1 cellular context compared by ENCODE assay signal in the genomic region with DNA sequence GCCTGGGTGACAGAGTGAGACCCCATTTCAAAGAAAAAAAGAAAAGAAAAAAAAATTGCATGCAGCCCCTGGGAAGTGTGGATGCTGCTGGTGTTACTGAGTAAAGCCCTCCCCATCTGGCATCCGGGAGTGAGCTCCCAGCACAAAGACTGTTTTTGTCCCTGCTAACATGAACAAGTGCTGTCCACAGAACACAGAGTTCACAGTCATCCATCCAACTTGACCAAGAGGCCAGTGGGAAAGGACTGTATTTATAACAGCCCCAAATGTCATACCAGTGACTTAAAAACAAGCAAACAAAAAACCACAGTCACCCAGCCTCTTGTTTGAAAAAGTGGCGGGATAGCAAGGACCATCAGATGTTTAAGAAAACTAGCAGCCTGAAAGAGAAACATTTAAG.
A peak's percentile ranks its signal among the peaks of the same experiment; 100 is the strongest.
TF ChIP-seq lines count a peak whose summit lies in the region.

No MANE protein-coding gene starts in this region.

TF ChIP-seq in HEK293, 187 proteins besides CTCF, POLR2A, EP300 and RAD21 (continued from another document):
- TF ChIP-seq, protein P1, sequence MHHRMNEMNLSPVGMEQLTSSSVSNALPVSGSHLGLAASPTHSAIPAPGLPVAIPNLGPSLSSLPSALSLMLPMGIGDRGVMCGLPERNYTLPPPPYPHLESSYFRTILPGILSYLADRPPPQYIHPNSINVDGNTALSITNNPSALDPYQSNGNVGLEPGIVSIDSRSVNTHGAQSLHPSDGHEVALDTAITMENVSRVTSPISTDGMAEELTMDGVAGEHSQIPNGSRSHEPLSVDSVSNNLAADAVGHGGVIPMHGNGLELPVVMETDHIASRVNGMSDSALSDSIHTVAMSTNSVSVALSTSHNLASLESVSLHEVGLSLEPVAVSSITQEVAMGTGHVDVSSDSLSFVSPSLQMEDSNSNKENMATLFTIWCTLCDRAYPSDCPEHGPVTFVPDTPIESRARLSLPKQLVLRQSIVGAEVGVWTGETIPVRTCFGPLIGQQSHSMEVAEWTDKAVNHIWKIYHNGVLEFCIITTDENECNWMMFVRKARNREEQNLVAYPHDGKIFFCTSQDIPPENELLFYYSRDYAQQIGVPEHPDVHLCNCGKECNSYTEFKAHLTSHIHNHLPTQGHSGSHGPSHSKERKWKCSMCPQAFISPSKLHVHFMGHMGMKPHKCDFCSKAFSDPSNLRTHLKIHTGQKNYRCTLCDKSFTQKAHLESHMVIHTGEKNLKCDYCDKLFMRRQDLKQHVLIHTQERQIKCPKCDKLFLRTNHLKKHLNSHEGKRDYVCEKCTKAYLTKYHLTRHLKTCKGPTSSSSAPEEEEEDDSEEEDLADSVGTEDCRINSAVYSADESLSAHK (tag by site-specific recombination; IDR thresholded peaks at IDR 0.05): peak; percentile 38; the same call in 1 of the 2 replicates
